17 cellular contexts compared by ENCODE assay signal in genomic region chr7:38669965-38670520, GRCh38. TPM values are rescaled to one million over a fixed set of nuclear protein-coding genes. Genes with fewer than 3 reads are reported as not detected.
DNase-seq lines count a peak whose midpoint lies in the region; ATAC-seq and TF ChIP-seq lines count a peak whose summit lies in the region.
"Had no signal": no experiment of that assay in that cellular context is flagged by ENCODE, and none has a peak within 500 bp of the region (broad histone marks: within the 10 kb centered on the region; RNA-seq: fewer than 3 reads in every experiment).

No MANE protein-coding gene starts in this region.

- peak; percentile 88 for ATAC-seq in gastroesophageal sphincter
- peak; percentile 71 to 81 for ATAC-seq in gastrocnemius medialis
- ATAC-seq in HG02938 (IDR thresholded peaks at IDR 0.05; ENCODE audit: unreplicated experiment), result no peak
- no peak for ATAC-seq in HG02884 (IDR thresholded peaks at IDR 0.05; ENCODE audit: unreplicated experiment)
- ATAC-seq in HG03469 (IDR thresholded peaks at IDR 0.05; ENCODE audit: unreplicated experiment), result no peak
- ATAC-seq: PC-3 had no signal

- TF ChIP-seq EP300 in gastroesophageal sphincter (IDR thresholded peaks at IDR 0.05), result no peak

- WGBS in gastroesophageal sphincter (ENCODE audit: low coverage in 1 of 2), 2 donors, result 65 to 68% methylated on average over 4 to 5 of the region's 5 CpGs

- intact Hi-C loops in gastrocnemius medialis (cut with DNase I; ENCODE audit: low total_unique reads), result no loop called here

- peak; percentile 44 for DNase-seq in H4 (ENCODE audit: low spot score)
- DNase-seq in NCI-H69 (lab: John Stamatoyannopoulos, UW), result peak; percentile 14
- DNase-seq in gastrocnemius medialis, result peak; percentile 11 to 34
- DNase-seq: DMS79 treated with DMSO at 0.1 percent for 48 hours, GOT3, KBM-7, NCI-H1417, NCI-H187 treated with DMSO at 0.1 percent for 48 hours, NCI-H2227 treated with DMSO at 0.1 percent for 48 hours, NCI-H510A treated with DMSO at 0.1 percent for 48 hours, PC-3 had no signal

- H3K9me3 ChIP-seq in gastroesophageal sphincter (no peaks in the 10 kb centered on the region), gastrocnemius medialis (no peaks in the 10 kb centered on the region)

- H3K4me3 ChIP-seq in gastroesophageal sphincter (no peak overlapping the region), gastrocnemius medialis (no peak overlapping the region)

- H3K27ac ChIP-seq in gastroesophageal sphincter (peak overlapping the region in 3 of 4 donors; percentile 17 to 37 (median 24)), gastrocnemius medialis (peak overlapping the region; percentile 24 to 68 (median 53))
- H3K27ac ChIP-seq: C4-2B had no signal

- H3K27me3 ChIP-seq in gastroesophageal sphincter (no peaks in the 10 kb centered on the region), gastrocnemius medialis (no peaks in the 10 kb centered on the region)

- in situ Hi-C loops in gastrocnemius medialis (cut with MboI; ENCODE audit: low sequenced_read_pairs in 4 of 4), result no loop called here

- H3K4me1 ChIP-seq in gastroesophageal sphincter (no peaks in the 10 kb centered on the region), gastrocnemius medialis (no peaks in the 10 kb centered on the region)

- TF ChIP-seq POLR2A in gastroesophageal sphincter (IDR thresholded peaks at IDR 0.05), result no peak
- no peak for TF ChIP-seq POLR2A in gastrocnemius medialis (IDR thresholded peaks at IDR 0.05)

- no peaks in the 10 kb centered on the region for H3K36me3 ChIP-seq in gastroesophageal sphincter
- no peaks in the 10 kb centered on the region for H3K36me3 ChIP-seq in gastrocnemius medialis

- no peak for TF ChIP-seq CTCF in gastroesophageal sphincter (IDR thresholded peaks at IDR 0.05)
- no peak for TF ChIP-seq CTCF in gastrocnemius medialis (IDR thresholded peaks at IDR 0.05 in 4 of 5, conservative IDR thresholded peaks at IDR 0.05 in 1 of 5)

RNA-seq across cellular contexts. Expression of gene AMPH, which starts 38.9 kb away (rescaled TPM):
- 6.2 and 7.3 TPM in 2 replicates for total RNA-seq in H4 (2014; rRNA removed; shearing (Covaris generic))
- total RNA-seq in gastroesophageal sphincter (10 to 100 TPM in 1 of 4 donors, 1 to 10 TPM in 3; 2.3 to 14.7 (median 7.2) TPM), gastrocnemius medialis (1 to 10 TPM; 1.8 to 8.3 (median 5.2) TPM)
- total RNA-seq: PC-3, SK-MEL-5 had no signal

Comparison
In these comparisons a context has a peak if more than half of its experiments do, and no peak if none do; other contexts are left out.
1. ATAC-seq: peak in gastroesophageal sphincter (single experiment) and gastrocnemius medialis (2 of 2); none in HG02938 (single experiment), HG02884 (single experiment) and HG03469 (single experiment).
2. Peak in every context shown above with its lines, with median percentiles within 50 percentile points of each other: DNase-seq.